8 cellular contexts compared by ENCODE assay signal in genomic region chr14:21987937-21988336, GRCh38.
DNase-seq lines count a peak whose midpoint lies in the region; ATAC-seq, FAIRE-seq and TF ChIP-seq lines count a peak whose summit lies in the region.

No MANE protein-coding gene starts in this region.

- intact Hi-C loops in lower leg skin (cut with DNase I; ENCODE audit: low total_unique reads) = no loop called here

- H3K4me3 ChIP-seq in bronchial epithelial cell (ENCODE audit: low read depth, low read length) (no peak overlapping the region), lower leg skin (ENCODE audit: low read depth, poor library complexity, severe bottlenecking) (no peak overlapping the region)

- H3K27me3 ChIP-seq in bronchial epithelial cell (ENCODE audit: control insufficient read depth, insufficient read depth, low read length) = no peaks in the 10 kb centered on the region

- no peak for DNase-seq in activated T-cell treated with anti-CD3 and anti-CD28 coated beads, Interleukin-2, amount 50 U/mL, for 24 hours
- DNase-seq in activated T-cell treated with anti-CD3 and anti-CD28 coated beads, Interleukin-2, amount 50 U/mL, for 48 hours = no peak
- DNase-seq in NCI-H69 (lab: John Stamatoyannopoulos, UW) = peak; percentile 20
- DNase-seq in bronchial epithelial cell (ENCODE audit: low read depth) = peak; percentile 49
- peak; percentile 14 for DNase-seq in neural crest cell (ENCODE audit: low read depth, low spot score)
- no peak for DNase-seq in lower leg skin (ENCODE audit: low spot score in 2 of 2)

- no peak for TF ChIP-seq POLR2A in lower leg skin (IDR thresholded peaks at IDR 0.05)

- FAIRE-seq in bronchial epithelial cell (lab: Jason Lieb, UNC) = no peak

- H3K27me3 Mint-ChIP-seq in activated T-cell treated with anti-CD3 and anti-CD28 coated beads, Interleukin-2, amount 50 U/mL, for 24 hours = no peaks in the 10 kb centered on the region
- peaks cover 31% of the 10 kb centered on the region for H3K27me3 Mint-ChIP-seq in neural crest cell (ENCODE audit: low read depth)

- H3K36me3 ChIP-seq in bronchial epithelial cell (ENCODE audit: control insufficient read depth, insufficient read depth, low read length) = no peaks in the 10 kb centered on the region

- H3K36me3 Mint-ChIP-seq in activated T-cell treated with anti-CD3 and anti-CD28 coated beads, Interleukin-2, amount 50 U/mL, for 24 hours (ENCODE audit: low read depth) = no peaks in the 10 kb centered on the region
- no peaks in the 10 kb centered on the region for H3K36me3 Mint-ChIP-seq in neural crest cell (ENCODE audit: low read depth)

- peak overlapping the region; percentile 53 for H3K4me3 Mint-ChIP-seq in activated T-cell treated with anti-CD3 and anti-CD28 coated beads, Interleukin-2, amount 50 U/mL, for 24 hours
- H3K4me3 Mint-ChIP-seq in neural crest cell = no peak overlapping the region

- no peaks in the 10 kb centered on the region for H3K9me3 Mint-ChIP-seq in activated T-cell treated with anti-CD3 and anti-CD28 coated beads, Interleukin-2, amount 50 U/mL, for 24 hours
- H3K9me3 Mint-ChIP-seq in neural crest cell = no peaks in the 10 kb centered on the region

- ATAC-seq in HG03159 (IDR thresholded peaks at IDR 0.05; ENCODE audit: unreplicated experiment) = no peak
- no peak for ATAC-seq in HG03571 (IDR thresholded peaks at IDR 0.05; ENCODE audit: unreplicated experiment)

- 22 to 28% methylated on average over 3 of the region's 3 CpGs for WGBS in lower leg skin, 2 donors

- H3K27ac Mint-ChIP-seq in activated T-cell treated with anti-CD3 and anti-CD28 coated beads, Interleukin-2, amount 50 U/mL, for 24 hours = peak overlapping the region; percentile 95
- H3K27ac Mint-ChIP-seq in neural crest cell (ENCODE audit: unreplicated experiment) = no peak overlapping the region

- peaks cover 42% of the 10 kb centered on the region for H3K4me1 Mint-ChIP-seq in activated T-cell treated with anti-CD3 and anti-CD28 coated beads, Interleukin-2, amount 50 U/mL, for 24 hours (ENCODE audit: low read depth)
- H3K4me1 Mint-ChIP-seq in neural crest cell = no peaks in the 10 kb centered on the region

- peak; percentile 56 for TF ChIP-seq CTCF in bronchial epithelial cell (IDR thresholded peaks at IDR 0.05; ENCODE audit: insufficient read depth, low read length, severe bottlenecking)
- peak; percentile 70 for TF ChIP-seq CTCF in neural crest cell (conservative IDR thresholded peaks at IDR 0.05)
- TF ChIP-seq CTCF in lower leg skin (IDR thresholded peaks at IDR 0.05) = no peak

Comparison
In these comparisons a context has a peak if more than half of its experiments do, and no peak if none do; other contexts are left out.
1. DNase-seq: peak in NCI-H69 (single experiment), bronchial epithelial cell (single experiment) and neural crest cell (single experiment); none in activated T-cell treated with anti-CD3 and anti-CD28 coated beads, Interleukin-2, amount 50 U/mL, for 24 hours (single experiment), activated T-cell treated with anti-CD3 and anti-CD28 coated beads, Interleukin-2, amount 50 U/mL, for 48 hours (0 of 2) and lower leg skin (0 of 2).
2. CTCF ChIP-seq: peak in bronchial epithelial cell (single experiment) and neural crest cell (single experiment); none in lower leg skin (0 of 3).